30 cellular contexts compared by ENCODE assay signal in genomic region chr20:46371656-46372055, GRCh38. TPM values are rescaled to one million over a fixed set of nuclear protein-coding genes. Genes with fewer than 3 reads are reported as not detected.
DNase-seq lines count a peak whose midpoint lies in the region; ATAC-seq and TF ChIP-seq lines count a peak whose summit lies in the region.
"Had no signal": no experiment of that assay in that cellular context is flagged by ENCODE, and none has a peak within 500 bp of the region (broad histone marks: within the 10 kb centered on the region; RNA-seq: fewer than 3 reads in every experiment).

No MANE protein-coding gene starts in this region.

- in situ Hi-C loops in ACHN (cut with HindIII; ENCODE audit: low pct_ligation_motif_present, low pct_unique_long_range_greater_than_20kb, low sequenced_read_pairs), result no loop called here

- no peak for TF ChIP-seq CTCF in NB4 (IDR thresholded peaks at IDR 0.05; ENCODE audit: low read depth, low read length)

- no peaks in the 10 kb centered on the region for H3K9me3 Mint-ChIP-seq in activated CD4-positive, alpha-beta T cell treated with anti-CD3 and anti-CD28 coated beads for 36 hours (ENCODE audit: low read depth)
- H3K9me3 Mint-ChIP-seq in stimulated activated naive B cell treated with anti-CD40 and anti-IgM and Interleukin-4, amounts not matched to agents 10 μg/mL and 1 μg/mL and 100 μg/mL, for 72 hours, result no peaks in the 10 kb centered on the region
- H3K9me3 Mint-ChIP-seq: activated B cell treated with CpG ODN at 0.5 μM for 24 hours had no signal

- H3K4me3 ChIP-seq in NB4 (ENCODE audit: low read depth, low read length), result no peak overlapping the region
- H3K4me3 ChIP-seq: left ventricle myocardium inferior, prostate gland had no signal

- H3K27ac Mint-ChIP-seq in activated CD4-positive, alpha-beta T cell treated with anti-CD3 and anti-CD28 coated beads for 36 hours, result peak overlapping the region; percentile 9
- H3K27ac Mint-ChIP-seq in stimulated activated naive B cell treated with anti-CD40 and anti-IgM and Interleukin-4, amounts not matched to agents 10 μg/mL and 1 μg/mL and 100 μg/mL, for 72 hours, result peak overlapping the region; percentile 59
- H3K27ac Mint-ChIP-seq: activated B cell treated with CpG ODN at 0.5 μM for 24 hours; activated naive CD8-positive, alpha-beta T cell; B cell had no signal

- intact Hi-C loops in activated CD4-positive, alpha-beta T cell treated with anti-CD3 and anti-CD28 coated beads for 36 hours (cut with DNase I, micrococcal nuclease), result no loop called here

- H3K36me3 Mint-ChIP-seq in activated CD4-positive, alpha-beta T cell treated with anti-CD3 and anti-CD28 coated beads for 36 hours (ENCODE audit: low read depth), result peaks cover 61% of the 10 kb centered on the region
- H3K36me3 Mint-ChIP-seq in stimulated activated naive B cell treated with anti-CD40 and anti-IgM and Interleukin-4, amounts not matched to agents 10 μg/mL and 1 μg/mL and 100 μg/mL, for 72 hours, result peaks cover 52 to 85% of the 10 kb centered on the region in 2 donors

- no peak for DNase-seq in activated CD4-positive, alpha-beta T cell treated with anti-CD3 and anti-CD28 coated beads for 36 hours
- no peak for DNase-seq in activated CD4-positive, alpha-beta T cell treated with anti-CD3 and anti-CD28 coated beads for 48 hours
- DNase-seq in NB4 (ENCODE audit: low read depth), result peak; percentile 70
- DNase-seq in fibroblast of gingiva (ENCODE audit: low read depth), result peak; percentile 54
- DNase-seq in stimulated activated naive B cell treated with anti-CD40 and anti-IgM and Interleukin-4, amounts not matched to agents 10 μg/mL and 1 μg/mL and 100 μg/mL, for 72 hours, result no peak
- DNase-seq in ACHN, result no peak
- DNase-seq: 8988T; activated B cell treated with CpG ODN at 0.5 μM for 24 hours; activated CD4-positive, alpha-beta T cell treated with anti-CD3 and anti-CD28 coated beads, Interleukin-2, amount 50 U/mL, for 48 hours; activated CD8-positive, alpha-beta memory T cell treated with anti-CD3 and anti-CD28 coated beads, Interleukin-2, amount 50 U/mL, for 48 hours; cerebellar nuclear complex; COR-L47; DMS79; GDM1; islet precursor cell; left ventricle myocardium inferior; NCI-H2029; NCI-H526; NK-92 treated with Interleukin-12 subunit alpha and Interleukin-12 subunit beta, amount 100 ng/mL, for 24 hours; PC-3; stimulated activated CD4-positive, alpha-beta T cell treated with anti-CD3 and anti-CD28 coated beads, Interleukin-15, amount 100 ng/mL, for 24 hours; stimulated activated naive CD4-positive, alpha-beta T cell treated with Interleukin-2 at 50 U/mL for 16 hours; T1000 had no signal

- CTCF ChIA-PET in activated CD4-positive, alpha-beta T cell treated with anti-CD3 and anti-CD28 coated beads for 36 hours (lab: Charles Lee), result no interaction called here

- H3K27me3 Mint-ChIP-seq in activated CD4-positive, alpha-beta T cell treated with anti-CD3 and anti-CD28 coated beads for 36 hours, result no peaks in the 10 kb centered on the region
- H3K27me3 Mint-ChIP-seq in stimulated activated naive B cell treated with anti-CD40 and anti-IgM and Interleukin-4, amounts not matched to agents 10 μg/mL and 1 μg/mL and 100 μg/mL, for 72 hours, result no peaks in the 10 kb centered on the region
- H3K27me3 Mint-ChIP-seq: activated B cell treated with CpG ODN at 0.5 μM for 24 hours; activated naive CD8-positive, alpha-beta T cell; B cell had no signal

- no peak for TF ChIP-seq POLR2A in NB4 (IDR thresholded peaks at IDR 0.05; ENCODE audit: extremely low read depth, insufficient read length)

- no peak overlapping the region for H3K4me3 Mint-ChIP-seq in activated CD4-positive, alpha-beta T cell treated with anti-CD3 and anti-CD28 coated beads for 36 hours
- no peak overlapping the region for H3K4me3 Mint-ChIP-seq in stimulated activated naive B cell treated with anti-CD40 and anti-IgM and Interleukin-4, amounts not matched to agents 10 μg/mL and 1 μg/mL and 100 μg/mL, for 72 hours
- H3K4me3 Mint-ChIP-seq: activated B cell treated with CpG ODN at 0.5 μM for 24 hours; activated naive CD8-positive, alpha-beta T cell; B cell had no signal

- POLR2A ChIA-PET in activated CD4-positive, alpha-beta T cell treated with anti-CD3 and anti-CD28 coated beads for 36 hours (lab: Charles Lee), result no interaction called here

- ATAC-seq in activated CD4-positive, alpha-beta T cell treated with anti-CD3 and anti-CD28 coated beads for 36 hours, result no peak
- no peak for ATAC-seq in stimulated activated naive B cell treated with anti-CD40 and anti-IgM and Interleukin-4, amounts not matched to agents 10 μg/mL and 1 μg/mL and 100 μg/mL, for 72 hours (replicated peaks)
- ATAC-seq in GM21737 (IDR thresholded peaks at IDR 0.05; ENCODE audit: unreplicated experiment), result no peak
- no peak for ATAC-seq in HG02763 (IDR thresholded peaks at IDR 0.05; ENCODE audit: unreplicated experiment)
- ATAC-seq: HCT116, PC-3, Right ventricle myocardium inferior had no signal

- peaks cover 18% of the 10 kb centered on the region for H3K4me1 Mint-ChIP-seq in activated CD4-positive, alpha-beta T cell treated with anti-CD3 and anti-CD28 coated beads for 36 hours
- peaks cover 25 to 39% of the 10 kb centered on the region in 2 donors for H3K4me1 Mint-ChIP-seq in stimulated activated naive B cell treated with anti-CD40 and anti-IgM and Interleukin-4, amounts not matched to agents 10 μg/mL and 1 μg/mL and 100 μg/mL, for 72 hours

RNA-seq across cellular contexts. Expression of gene ELMO2, which starts 34.8 kb away (rescaled TPM):
- total RNA-seq in activated CD4-positive, alpha-beta T cell treated with anti-CD3 and anti-CD28 coated beads for 36 hours, result 10 to 100 TPM; 47.4 to 54.6 TPM

Comparison
In these comparisons a context has a peak if more than half of its experiments do, and no peak if none do; other contexts are left out.
1. DNase-seq: peak in NB4 (single experiment) and fibroblast of gingiva (single experiment); none in activated CD4-positive, alpha-beta T cell treated with anti-CD3 and anti-CD28 coated beads for 36 hours (single experiment), activated CD4-positive, alpha-beta T cell treated with anti-CD3 and anti-CD28 coated beads for 48 hours (single experiment), stimulated activated naive B cell treated with anti-CD40 and anti-IgM and Interleukin-4, amounts not matched to agents 10 μg/mL and 1 μg/mL and 100 μg/mL, for 72 hours (single experiment) and ACHN (single experiment).